ENCODE assay signal across 17 cellular contexts in the genomic region with DNA sequence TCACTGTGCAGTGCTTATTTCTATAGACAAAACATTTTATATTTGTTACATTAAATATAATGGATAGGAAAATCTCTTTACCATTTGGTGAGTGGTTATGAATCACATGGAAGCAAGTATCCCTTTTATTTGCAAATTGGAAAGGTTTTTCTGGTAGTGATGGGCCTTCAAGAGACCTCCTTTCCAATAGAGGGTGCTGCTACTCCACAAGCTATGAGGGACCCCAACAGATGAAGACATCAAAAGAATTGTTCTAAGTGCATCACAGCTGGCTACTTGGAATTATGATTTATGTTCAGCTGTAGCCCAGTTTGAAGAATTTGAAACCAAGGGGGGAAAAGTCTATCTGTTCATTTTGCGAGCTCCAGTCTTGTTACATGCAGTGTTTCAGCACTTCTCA.
DNase-seq lines count a peak whose midpoint lies in the region; ATAC-seq, FAIRE-seq and TF ChIP-seq lines count a peak whose summit lies in the region.
"Had no signal": no experiment of that assay in that cellular context is flagged by ENCODE, and none has a peak within 500 bp of the region (broad histone marks: within the 10 kb centered on the region; RNA-seq: fewer than 3 reads in every experiment).

No MANE protein-coding gene starts in this region.

- no peak overlapping the region for H3K4me2 ChIP-seq in GM23338
- H3K4me2 ChIP-seq in neural cell (ENCODE audit: low read length), result no peak overlapping the region

- no peaks in the 10 kb centered on the region for H3K36me3 ChIP-seq in GM23338 (ENCODE audit: insufficient read depth)
- no peaks in the 10 kb centered on the region for H3K36me3 ChIP-seq in WERI-Rb-1
- H3K36me3 ChIP-seq in neural cell (ENCODE audit: insufficient read depth, low read length), result no peaks in the 10 kb centered on the region
- H3K36me3 ChIP-seq: ascending aorta, right atrium auricular region, tibial artery had no signal

- H3K27me3 ChIP-seq in GM23338 (ENCODE audit: insufficient read depth) (no peaks in the 10 kb centered on the region), WERI-Rb-1 (ENCODE audit: insufficient read depth, low read depth, severe bottlenecking) (no peaks in the 10 kb centered on the region), neural cell (ENCODE audit: insufficient read depth, low read depth, low read length) (no peaks in the 10 kb centered on the region)
- H3K27me3 ChIP-seq: ascending aorta, right atrium auricular region, tibial artery had no signal

- no peak for FAIRE-seq in GM12891 (lab: Jason Lieb, UNC)
- FAIRE-seq: G401.6 had no signal

- no peaks in the 10 kb centered on the region for H3K4me1 Mint-ChIP-seq in GM23338

- TF ChIP-seq RAD21 in neural cell (conservative IDR thresholded peaks at IDR 0.05), result peak; percentile 43

- TF ChIP-seq CTCF in GM23338 (conservative IDR thresholded peaks at IDR 0.05; ENCODE audit: low read depth in 2 of 2) (peak; percentile 45 to 58), WERI-Rb-1 (IDR thresholded peaks at IDR 0.05; ENCODE audit: low read depth, low read length) (peak; percentile 41; the same call in 1 of the 2 replicates), neural cell (IDR thresholded peaks at IDR 0.05; ENCODE audit: poor library complexity, severe bottlenecking) (peak; percentile 48)

- H3K79me2 ChIP-seq in GM23338 (replicated peaks; ENCODE audit: insufficient read depth), result no peaks in the 10 kb centered on the region
- H3K79me2 ChIP-seq in neural cell (replicated peaks; ENCODE audit: insufficient read depth, low read length), result no peaks in the 10 kb centered on the region

- H3K4me3 ChIP-seq in GM23338 (no peak overlapping the region), WERI-Rb-1 (ENCODE audit: low read depth, low read length) (no peak overlapping the region), neural cell (ENCODE audit: low read length) (no peak overlapping the region)
- H3K4me3 ChIP-seq: ascending aorta, right atrium auricular region, tibial artery had no signal

- ATAC-seq in GM23338 (no peak), HG03175 (IDR thresholded peaks at IDR 0.05; ENCODE audit: unreplicated experiment) (no peak)

- TF ChIP-seq POLR2A in GM12891 (IDR thresholded peaks at IDR 0.05; ENCODE audit: low read depth, low read length), result no peak

- H3K9me3 Mint-ChIP-seq in GM23338, result peaks cover 1% of the 10 kb centered on the region; the same call in 2 of the 3 replicates
- H3K9me3 Mint-ChIP-seq: activated naive CD4-positive, alpha-beta T cell treated with anti-CD3 and anti-CD28 coated beads for 36 hours; mesothelial cell of epicardium had no signal

- H3K4me1 ChIP-seq in GM23338 (ENCODE audit: insufficient read depth), result no peaks in the 10 kb centered on the region
- H3K4me1 ChIP-seq: ascending aorta, right atrium auricular region, tibial artery had no signal

- no peak for TF ChIP-seq EP300 in neural cell (conservative IDR thresholded peaks at IDR 0.05; ENCODE audit: poor library complexity, severe bottlenecking)

- H3K4me3 Mint-ChIP-seq in GM23338, result no peak overlapping the region
- H3K4me3 Mint-ChIP-seq: activated naive CD4-positive, alpha-beta T cell treated with anti-CD3 and anti-CD28 coated beads for 36 hours; mesothelial cell of epicardium had no signal

- H3K9me3 ChIP-seq in WERI-Rb-1 (ENCODE audit: severe bottlenecking) (no peaks in the 10 kb centered on the region), neural cell (ENCODE audit: low read length) (no peaks in the 10 kb centered on the region)
- H3K9me3 ChIP-seq: ascending aorta, right atrium auricular region, tibial artery had no signal

- H3K9ac ChIP-seq in neural cell (ENCODE audit: low read length), result no peak overlapping the region

- H3K9me2 ChIP-seq in GM23338 (ENCODE audit: insufficient read depth), result no peaks in the 10 kb centered on the region
- no peaks in the 10 kb centered on the region for H3K9me2 ChIP-seq in neural cell (ENCODE audit: insufficient read depth, low read length)

- DNase-seq in DMS 273 (lab: John Stamatoyannopoulos, UW; ENCODE audit: unreplicated experiment), result peak; percentile 67
- DNase-seq in GM23338 (ENCODE audit: low spot score), result peak; percentile 15
- peak; percentile 14 for DNase-seq in WERI-Rb-1
- DNase-seq in GM12891 (ENCODE audit: insufficient read length, low spot score), result no peak
- no peak for DNase-seq in activated naive CD4-positive, alpha-beta T cell (lab: John Stamatoyannopoulos, UW)
- DNase-seq: activated CD4-positive, alpha-beta T cell treated with anti-CD3 and anti-CD28 coated beads for 48 hours; activated naive CD4-positive, alpha-beta T cell treated with anti-CD3 and anti-CD28 coated beads for 36 hours; NCI-H1105; stimulated activated CD4-positive, alpha-beta T cell treated with anti-CD3 and anti-CD28 coated beads, Interleukin-15, amount 100 ng/mL, for 24 hours; stimulated activated naive CD4-positive, alpha-beta T cell; tibial artery had no signal

- no peak overlapping the region for H2AFZ ChIP-seq in GM23338
- no peak overlapping the region for H2AFZ ChIP-seq in neural cell (ENCODE audit: low read depth, low read length)

- H3K27me3 Mint-ChIP-seq in GM23338 (ENCODE audit: insufficient read depth, low read depth, poor library complexity), result no peaks in the 10 kb centered on the region

- no peak overlapping the region for H3K27ac ChIP-seq in GM23338 (ENCODE audit: low read depth)
- H3K27ac ChIP-seq in WERI-Rb-1, result no peak overlapping the region
- H3K27ac ChIP-seq in neural cell (ENCODE audit: low read length), result no peak overlapping the region
- H3K27ac ChIP-seq: ascending aorta, right atrium auricular region, tibial artery had no signal

- H3K36me3 Mint-ChIP-seq in GM23338 (ENCODE audit: low read depth), result no peaks in the 10 kb centered on the region
- H3K36me3 Mint-ChIP-seq: mesothelial cell of epicardium had no signal

- H4K20me1 ChIP-seq in GM23338 (replicated peaks; ENCODE audit: insufficient read depth), result no peaks in the 10 kb centered on the region
- no peaks in the 10 kb centered on the region for H4K20me1 ChIP-seq in neural cell (ENCODE audit: insufficient read depth)

- H3F3A ChIP-seq in GM23338 (replicated peaks; ENCODE audit: low read depth) (no peaks in the 10 kb centered on the region), neural cell (ENCODE audit: insufficient read depth, low read length, poor library complexity, severe bottlenecking) (no peaks in the 10 kb centered on the region)

- no peak overlapping the region for H3K27ac Mint-ChIP-seq in GM23338
- H3K27ac Mint-ChIP-seq: activated naive CD4-positive, alpha-beta T cell treated with anti-CD3 and anti-CD28 coated beads for 36 hours; mesothelial cell of epicardium had no signal

TF ChIP-seq in GM23338, 12 proteins besides CTCF, POLR2A, EP300 and RAD21 (continues in another document):
- TF ChIP-seq EZH2 (IDR thresholded peaks at IDR 0.05; ENCODE audit: low read depth, unreplicated experiment), result no peak
- no peak for TF ChIP-seq ZNF331 (CRISPR knock-in tag; IDR thresholded peaks at IDR 0.05; ENCODE audit: low read depth)
- TF ChIP-seq STAT1 (IDR thresholded peaks at IDR 0.05; ENCODE audit: unreplicated experiment), result no peak

TF ChIP-seq in neural cell, 6 proteins besides CTCF, POLR2A, EP300 and RAD21:
- TF ChIP-seq SMC3 (conservative IDR thresholded peaks at IDR 0.05; ENCODE audit: poor library complexity), result peak; percentile 38
- no peak for TF ChIP-seq MXI1 (conservative IDR thresholded peaks at IDR 0.05; ENCODE audit: poor library complexity, severe bottlenecking)

TF ChIP-seq in GM12891, 5 proteins besides CTCF, POLR2A, EP300 and RAD21:
- TF ChIP-seq PAX5 (IDR thresholded peaks at IDR 0.05; ENCODE audit: insufficient read depth, low read length, severe bottlenecking) (no peak), POU2F2 (IDR thresholded peaks at IDR 0.05; ENCODE audit: low read depth, low read length) (no peak), SPI1 (IDR thresholded peaks at IDR 0.05; ENCODE audit: low read depth, low read length) (no peak), TAF1 (IDR thresholded peaks at IDR 0.05; ENCODE audit: low read depth, low read length) (no peak), POLR2AphosphoS5 (IDR thresholded peaks at IDR 0.05; ENCODE audit: low read depth, low read length) (no peak)

Comparison
In these comparisons a context has a peak if more than half of its experiments do, and no peak if none do; other contexts are left out.
1. DNase-seq: peak in DMS 273 (single experiment), GM23338 (single experiment) and WERI-Rb-1 (single experiment); none in GM12891 (single experiment) and activated naive CD4-positive, alpha-beta T cell (0 of 4).
2. Peak in every context shown above with its lines, with median percentiles within 50 percentile points of each other: CTCF ChIP-seq.